ENCODE assay signal across 24 cellular contexts in genomic region chr3:129881261-129881660, GRCh38.
"Had no signal": no experiment of that assay in that cellular context is flagged by ENCODE, and none has a peak within 500 bp of the region (broad histone marks: within the 10 kb centered on the region; RNA-seq: fewer than 3 reads in every experiment).

No MANE protein-coding gene starts in this region.

- H3K9ac ChIP-seq: neural progenitor cell, parathyroid adenoma had no signal

- H3K4me3 ChIP-seq: neural progenitor cell, ovary, psoas muscle, right lobe of liver, sigmoid colon, stomach, thoracic aorta, thyroid gland, tibial nerve, upper lobe of left lung, vagina had no signal

- H2AFZ ChIP-seq: neural progenitor cell, parathyroid adenoma had no signal

- H3K36me3 ChIP-seq: neural progenitor cell, ovary, right lobe of liver, thyroid gland had no signal

- H3K27me3 ChIP-seq: neural progenitor cell, ovary, right lobe of liver, sigmoid colon, stomach, thyroid gland, tibial nerve, upper lobe of left lung, vagina had no signal

- H3K9me3 ChIP-seq: ovary, psoas muscle, right lobe of liver, sigmoid colon, stomach, thoracic aorta, thyroid gland, tibial nerve, upper lobe of left lung, vagina had no signal

- H3K27ac ChIP-seq: neural progenitor cell, ovary, parathyroid adenoma, psoas muscle, right lobe of liver, sigmoid colon, stomach, thoracic aorta, thyroid gland, tibial nerve, upper lobe of left lung, vagina had no signal

- H3K4me2 ChIP-seq: neural progenitor cell had no signal

- ATAC-seq: psoas muscle; right cardiac atrium; right lobe of liver; stimulated activated effector memory CD8-positive, alpha-beta T cell treated with anti-CD3 and anti-CD28 coated beads, Interleukin-12 subunit alpha, Interleukin-12 subunit beta, amount 100 ng/mL, for 72 hours; stimulated activated naive B cell treated with anti-CD40 and anti-IgM and Interleukin-4, amounts not matched to agents 10 μg/mL and 1 μg/mL and 100 μg/mL, for 72 hours had no signal

- DNase-seq: occipital lobe; ovary; posterior cingulate gyrus; psoas muscle; right cardiac atrium; right lobe of liver; sigmoid colon; small intestine; stimulated activated CD4-positive, alpha-beta T cell treated with anti-CD3 and anti-CD28 coated beads, Interleukin-15, amount 100 ng/mL, for 24 hours; stimulated activated CD4-positive, alpha-beta T cell treated with anti-CD3 and anti-CD28 coated beads, Interleukin-2, amount 100 ng/mL, for 24 hours; stimulated activated CD4-positive, alpha-beta T cell treated with anti-CD3 and anti-CD28 coated beads, Interleukin-2, amount 100 ng/mL, for 48 hours; stimulated activated CD4-positive, alpha-beta T cell treated with anti-CD3 and anti-CD28 coated beads, Interleukin-4, amount 100 ng/mL, for 24 hours; stimulated activated naive B cell treated with anti-CD40 and anti-IgM and Interleukin-4, amounts not matched to agents 10 μg/mL and 1 μg/mL and 100 μg/mL, for 72 hours; stimulated activated naive CD4-positive, alpha-beta T cell treated with Interleukin-2 at 50 U/mL for 16 hours; stomach; thyroid gland; trophoblast cell; upper lobe of left lung had no signal

- H3K4me1 ChIP-seq: neural progenitor cell, right lobe of liver, thyroid gland had no signal
